8 cellular contexts compared by ENCODE assay signal in genomic region chr1:202968895-202969295, GRCh38. TPM values are rescaled to one million over a fixed set of nuclear protein-coding genes. Genes with fewer than 3 reads are reported as not detected.
DNase-seq lines count a peak whose midpoint lies in the region; ATAC-seq, FAIRE-seq and TF ChIP-seq lines count a peak whose summit lies in the region.

No MANE protein-coding gene starts in this region.

- TF ChIP-seq POLR2A in GM12891 (IDR thresholded peaks at IDR 0.05; ENCODE audit: low read depth, low read length), result no peak

- H3K9me3 Mint-ChIP-seq in activated T-helper 1 cell treated with anti-CD3 and anti-CD28 coated beads, Interleukin-12 subunit alpha, Interleukin-12 subunit beta, Interleukin-2, Interleukin-4 antibody, amounts not matched to agents 30 ng/mL and 10 ng/mL and 1 ng/mL, durations not matched to agents 14 hours and 24 hours and 36 hours, result no peaks in the 10 kb centered on the region

- ATAC-seq in HG03103 (IDR thresholded peaks at IDR 0.05; ENCODE audit: low read depth, unreplicated experiment) (peak; percentile 60), HG02571 (IDR thresholded peaks at IDR 0.05; ENCODE audit: unreplicated experiment) (no peak)

- peak; percentile 83 for FAIRE-seq in GM12891 (lab: Jason Lieb, UNC)

- peaks cover 5% of the 10 kb centered on the region for H3K36me3 Mint-ChIP-seq in activated T-helper 1 cell treated with anti-CD3 and anti-CD28 coated beads, Interleukin-12 subunit alpha, Interleukin-12 subunit beta, Interleukin-2, Interleukin-4 antibody, amounts not matched to agents 30 ng/mL and 10 ng/mL and 1 ng/mL, durations not matched to agents 14 hours and 24 hours and 36 hours (ENCODE audit: low read depth)

- peak; percentile 73 for TF ChIP-seq CTCF in AG09319 (IDR thresholded peaks at IDR 0.05; ENCODE audit: low read depth, low read length)

- no peak overlapping the region for H3K27ac Mint-ChIP-seq in activated T-helper 1 cell treated with anti-CD3 and anti-CD28 coated beads, Interleukin-12 subunit alpha, Interleukin-12 subunit beta, Interleukin-2, Interleukin-4 antibody, amounts not matched to agents 30 ng/mL and 10 ng/mL and 1 ng/mL, durations not matched to agents 14 hours and 24 hours and 36 hours

- H3K4me3 Mint-ChIP-seq in activated T-helper 1 cell treated with anti-CD3 and anti-CD28 coated beads, Interleukin-12 subunit alpha, Interleukin-12 subunit beta, Interleukin-2, Interleukin-4 antibody, amounts not matched to agents 30 ng/mL and 10 ng/mL and 1 ng/mL, durations not matched to agents 14 hours and 24 hours and 36 hours, result peak overlapping the region; percentile 48

- H3K4me1 Mint-ChIP-seq in activated T-helper 1 cell treated with anti-CD3 and anti-CD28 coated beads, Interleukin-12 subunit alpha, Interleukin-12 subunit beta, Interleukin-2, Interleukin-4 antibody, amounts not matched to agents 30 ng/mL and 10 ng/mL and 1 ng/mL, durations not matched to agents 14 hours and 24 hours and 36 hours (ENCODE audit: low read depth), result peaks cover 35% of the 10 kb centered on the region

- peaks cover 11% of the 10 kb centered on the region for H3K27me3 Mint-ChIP-seq in activated T-helper 1 cell treated with anti-CD3 and anti-CD28 coated beads, Interleukin-12 subunit alpha, Interleukin-12 subunit beta, Interleukin-2, Interleukin-4 antibody, amounts not matched to agents 30 ng/mL and 10 ng/mL and 1 ng/mL, durations not matched to agents 14 hours and 24 hours and 36 hours (ENCODE audit: insufficient read depth)

- DNase-seq in AG09319 (ENCODE audit: extremely low read depth, low read depth) (no peak), GM12891 (ENCODE audit: insufficient read length, low spot score) (peak; percentile 60), NCI-H510A treated with DMSO at 0.1 percent for 48 hours (lab: John Stamatoyannopoulos, UW) (peak; percentile 65), globus pallidus (ENCODE audit: low spot score) (peak; percentile 78), pons (ENCODE audit: low spot score) (peak; percentile 93)
- peak; percentile 20 for DNase-seq in activated T-helper 1 cell treated with anti-CD3 and anti-CD28 coated beads, Interleukin-12 subunit alpha, Interleukin-12 subunit beta, Interleukin-2, Interleukin-4 antibody, amounts not matched to agents 30 ng/mL and 10 ng/mL and 1 ng/mL, durations not matched to agents 14 hours and 24 hours and 36 hours (ENCODE audit: low spot score)

- intact Hi-C loops in activated T-helper 1 cell treated with anti-CD3 and anti-CD28 coated beads, Interleukin-12 subunit alpha, Interleukin-12 subunit beta, Interleukin-2, Interleukin-4 antibody, amounts not matched to agents 30 ng/mL and 10 ng/mL and 1 ng/mL, durations not matched to agents 14 hours and 24 hours and 36 hours (cut with micrococcal nuclease), result loop anchor here (1.0 to 2.0 kb wide), 2 partner anchors 30 to 42 kb away; partner anchors contain the start of gene KLHL12

TF ChIP-seq in GM12891, 5 proteins besides CTCF, POLR2A, EP300 and RAD21:
- TF ChIP-seq POLR2AphosphoS5 (IDR thresholded peaks at IDR 0.05; ENCODE audit: low read depth, low read length) (no peak), PAX5 (IDR thresholded peaks at IDR 0.05; ENCODE audit: insufficient read depth, low read length, severe bottlenecking) (no peak), TAF1 (IDR thresholded peaks at IDR 0.05; ENCODE audit: low read depth, low read length) (no peak), POU2F2 (IDR thresholded peaks at IDR 0.05; ENCODE audit: low read depth, low read length) (no peak), SPI1 (IDR thresholded peaks at IDR 0.05; ENCODE audit: low read depth, low read length) (peak; percentile 62)
TF ChIP-seq in GM12891: peak in this region for 1.

RNA-seq across cellular contexts. Expression of gene CYB5R1, which starts 1.8 kb away (rescaled TPM):
- 12.9 TPM for polyA plus RNA-seq in GM12891 (2012; ENCODE audit: low read depth, missing spikeins)
- total RNA-seq in activated T-helper 1 cell treated with anti-CD3 and anti-CD28 coated beads, Interleukin-12 subunit alpha, Interleukin-12 subunit beta, Interleukin-2, Interleukin-4 antibody, amounts not matched to agents 30 ng/mL and 10 ng/mL and 1 ng/mL, durations not matched to agents 14 hours and 24 hours and 36 hours, result 21.5 and 21.7 TPM in 2 replicates

RNA-seq across cellular contexts. Expression of gene ADIPOR1, which starts 10.8 kb away (rescaled TPM):
- polyA plus RNA-seq in GM12891 (2012; ENCODE audit: low read depth, missing spikeins), result 37.8 TPM
- 88.7 and 93.3 TPM in 2 replicates for total RNA-seq in activated T-helper 1 cell treated with anti-CD3 and anti-CD28 coated beads, Interleukin-12 subunit alpha, Interleukin-12 subunit beta, Interleukin-2, Interleukin-4 antibody, amounts not matched to agents 30 ng/mL and 10 ng/mL and 1 ng/mL, durations not matched to agents 14 hours and 24 hours and 36 hours

RNA-seq across cellular contexts. Expression of gene TMEM183A, which starts 38.3 kb away (rescaled TPM):
- polyA plus RNA-seq in GM12891 (2012; ENCODE audit: low read depth, missing spikeins), result 47.6 TPM
- 69.9 and 83.6 TPM in 2 replicates for total RNA-seq in activated T-helper 1 cell treated with anti-CD3 and anti-CD28 coated beads, Interleukin-12 subunit alpha, Interleukin-12 subunit beta, Interleukin-2, Interleukin-4 antibody, amounts not matched to agents 30 ng/mL and 10 ng/mL and 1 ng/mL, durations not matched to agents 14 hours and 24 hours and 36 hours

RNA-seq across cellular contexts. Expression of gene KLHL12, which starts 41.9 kb away (rescaled TPM):
- polyA plus RNA-seq in GM12891 (2012; ENCODE audit: low read depth, missing spikeins), result 24.4 TPM
- 24.9 and 25.5 TPM in 2 replicates for total RNA-seq in activated T-helper 1 cell treated with anti-CD3 and anti-CD28 coated beads, Interleukin-12 subunit alpha, Interleukin-12 subunit beta, Interleukin-2, Interleukin-4 antibody, amounts not matched to agents 30 ng/mL and 10 ng/mL and 1 ng/mL, durations not matched to agents 14 hours and 24 hours and 36 hours

RNA-seq across cellular contexts. Expression of gene PPFIA4, which starts 57.4 kb away (rescaled TPM):
- polyA plus RNA-seq in GM12891 (2012; ENCODE audit: low read depth, missing spikeins), result 21.6 TPM
- 11.5 and 14.9 TPM in 2 replicates for total RNA-seq in activated T-helper 1 cell treated with anti-CD3 and anti-CD28 coated beads, Interleukin-12 subunit alpha, Interleukin-12 subunit beta, Interleukin-2, Interleukin-4 antibody, amounts not matched to agents 30 ng/mL and 10 ng/mL and 1 ng/mL, durations not matched to agents 14 hours and 24 hours and 36 hours
